ENCODE assay signal across 1 cellular context in genomic region chr2:119678021-119678656, GRCh38.
TF ChIP-seq lines count a peak whose summit lies in the region.

No MANE protein-coding gene starts in this region.

TF ChIP-seq in WTC11, 78 proteins besides CTCF, POLR2A, EP300 and RAD21 (continued from another document):
- TF ChIP-seq ZNF281 (CRISPR knock-in tag; IDR thresholded peaks at IDR 0.05) (no peak), NFE2L1 (CRISPR knock-in tag; IDR thresholded peaks at IDR 0.05) (no peak), FOXP1 (CRISPR knock-in tag; IDR thresholded peaks at IDR 0.05; ENCODE audit: borderline replicate concordance) (no peak), GRHL2 (CRISPR knock-in tag; IDR thresholded peaks at IDR 0.05; ENCODE audit: insufficient replicate concordance, severe bottlenecking) (no peak), HMGXB4 (CRISPR knock-in tag; IDR thresholded peaks at IDR 0.05) (no peak), E2F4 (CRISPR knock-in tag; IDR thresholded peaks at IDR 0.05; ENCODE audit: borderline replicate concordance, low read depth) (no peak)
